Comparison of ENCODE assay signal across 8 cellular contexts in genomic region chr1:26692211-26692792, GRCh38. TPM values are rescaled to one million over a fixed set of nuclear protein-coding genes. Genes with fewer than 3 reads are reported as not detected.
DNase-seq lines count a peak whose midpoint lies in the region; ATAC-seq, FAIRE-seq and TF ChIP-seq lines count a peak whose summit lies in the region.

No MANE protein-coding gene starts in this region.

- H3K27ac ChIP-seq in DND-41 (ENCODE audit: low read length), result peak overlapping the region; percentile 98
- H3K27ac ChIP-seq in keratinocyte (ENCODE audit: control insufficient read depth, insufficient read depth, low read length), result peak overlapping the region; percentile 94

- H3K4me2 ChIP-seq in DND-41 (ENCODE audit: insufficient read depth, low read length), result peak overlapping the region; percentile 73
- peak overlapping the region; percentile 99 for H3K4me2 ChIP-seq in keratinocyte (ENCODE audit: control insufficient read depth, extremely low read depth, insufficient read depth, low read depth, low read length)

- H3K9ac ChIP-seq in DND-41 (ENCODE audit: low read depth, low read length) (peak overlapping the region; percentile 89), keratinocyte (ENCODE audit: control insufficient read depth, extremely low read depth, insufficient read depth, low read length) (peak overlapping the region; percentile 87)

- dilution Hi-C loops in keratinocyte (cut with MboI; ENCODE audit: extremely low pct_ligation_motif_present, low sequenced_read_pairs), result no loop called here

- H3K4me3 ChIP-seq in DND-41 (ENCODE audit: low read depth in 1 of 2, low read length in 2 of 2) (peak overlapping the region; percentile 46 to 81), keratinocyte (ENCODE audit: control insufficient read depth in 2 of 3, extremely low read depth in 1 of 3, insufficient read depth in 2 of 3, low read depth in 1 of 3, low read length in 3 of 3) (peak overlapping the region; percentile 47 to 87 (median 78))

- ATAC-seq in DND-41 (ENCODE audit: insufficient read depth, low read depth) (peak; percentile 52), HG02678 (IDR thresholded peaks at IDR 0.05; ENCODE audit: unreplicated experiment) (peak; percentile 29), HG02840 (IDR thresholded peaks at IDR 0.05; ENCODE audit: low FRiP score, unreplicated experiment) (no peak)

- H2AFZ ChIP-seq in DND-41 (ENCODE audit: low read depth, low read length) (peak overlapping the region; percentile 66), keratinocyte (ENCODE audit: control insufficient read depth, low read length) (peak overlapping the region; percentile 91)

- no peaks in the 10 kb centered on the region for H3K27me3 Mint-ChIP-seq in chondrocyte (ENCODE audit: low read depth)

- no peaks in the 10 kb centered on the region for H4K20me1 ChIP-seq in DND-41 (ENCODE audit: insufficient read depth, low read length)
- H4K20me1 ChIP-seq in keratinocyte (ENCODE audit: control insufficient read depth, extremely low read depth, insufficient read depth, low read length), result no peaks in the 10 kb centered on the region

- H3K9me1 ChIP-seq in keratinocyte (ENCODE audit: control insufficient read depth, extremely low read depth, insufficient read depth, low read length), result no peaks in the 10 kb centered on the region

- peak; percentile 42 for TF ChIP-seq CTCF in DND-41 (IDR thresholded peaks at IDR 0.05; ENCODE audit: borderline replicate concordance, extremely low read depth, low read length, poor library complexity, severe bottlenecking)
- TF ChIP-seq CTCF in chondrocyte (IDR thresholded peaks at IDR 0.05), result peak; percentile 59
- peak; percentile 8 to 43 (median 22) for TF ChIP-seq CTCF in keratinocyte (optimal IDR thresholded peaks at IDR 0.05 in 1 of 3, IDR thresholded peaks at IDR 0.05 in 1 of 3, conservative IDR thresholded peaks at IDR 0.05 in 1 of 3; ENCODE audit: extremely low read depth in 1 of 3, insufficient read depth in 2 of 3, low read length in 3 of 3)

- H3K79me2 ChIP-seq in DND-41 (ENCODE audit: insufficient read depth, low read length), result peaks cover 34% of the 10 kb centered on the region
- peaks cover 9% of the 10 kb centered on the region for H3K79me2 ChIP-seq in keratinocyte (ENCODE audit: control insufficient read depth, insufficient read depth, low read length)

- DNase-seq in DND-41, result peak; percentile 92
- DNase-seq in NCI-H446 (lab: John Stamatoyannopoulos, UW), result peak; percentile 95 to 99
- peak; percentile 70 for DNase-seq in activated CD4-positive, alpha-beta T cell treated with anti-CD3 and anti-CD28 coated beads for 1 hour
- no peak for DNase-seq in chondrocyte (ENCODE audit: low spot score)
- peak; percentile 55 for DNase-seq in keratinocyte (ENCODE audit: low read depth, low spot score)
- peak; percentile 62 for DNase-seq in stimulated activated CD4-positive, alpha-beta T cell treated with anti-CD3 and anti-CD28 coated beads, Interleukin-12 subunit alpha, Interleukin-12 subunit beta, amount 100 ng/mL, for 4 hours

- H3K36me3 Mint-ChIP-seq in chondrocyte (ENCODE audit: low read depth), result no peaks in the 10 kb centered on the region

- H3K27ac Mint-ChIP-seq in chondrocyte (ENCODE audit: unreplicated experiment), result peak overlapping the region; percentile 98

- peaks cover 42% of the 10 kb centered on the region for H3K4me1 Mint-ChIP-seq in chondrocyte (ENCODE audit: low read depth)

- H3K4me1 ChIP-seq in DND-41 (ENCODE audit: insufficient read depth, low read length), result peaks cover 26% of the 10 kb centered on the region
- peaks cover 32% of the 10 kb centered on the region for H3K4me1 ChIP-seq in keratinocyte (ENCODE audit: control insufficient read depth, extremely low read depth, insufficient read depth, low read length)

- FAIRE-seq in keratinocyte (lab: Jason Lieb, UNC), result peak; percentile 84

- no peaks in the 10 kb centered on the region for H3K9me3 Mint-ChIP-seq in chondrocyte (ENCODE audit: low read depth)

- H3K27me3 ChIP-seq in DND-41 (ENCODE audit: insufficient read depth, low read length, poor library complexity), result no peaks in the 10 kb centered on the region
- H3K27me3 ChIP-seq in keratinocyte (ENCODE audit: control insufficient read depth, extremely low read depth, insufficient read depth, low read length), result no peaks in the 10 kb centered on the region

- no peaks in the 10 kb centered on the region for H3K9me3 ChIP-seq in DND-41 (ENCODE audit: insufficient read depth, low read length, severe bottlenecking)
- no peaks in the 10 kb centered on the region for H3K9me3 ChIP-seq in keratinocyte (ENCODE audit: control insufficient read depth, low read depth, low read length)

- peak overlapping the region; percentile 83 for H3K4me3 Mint-ChIP-seq in chondrocyte (ENCODE audit: unreplicated experiment)

- H3K36me3 ChIP-seq in DND-41 (ENCODE audit: insufficient read depth, low read length) (peaks cover 4% of the 10 kb centered on the region; the same call in 1 of the 2 replicates), keratinocyte (ENCODE audit: control insufficient read depth in 2 of 2, extremely low read depth in 1 of 2, insufficient read depth in 2 of 2, low read length in 2 of 2) (no peaks in the 10 kb centered on the region)

RNA-seq across cellular contexts. Expression of gene ARID1A, which starts 3.5 kb away (rescaled TPM):
- 56.1 to 59.5 TPM (median 57.2 TPM) in 3 replicates for total RNA-seq in chondrocyte
- polyA plus RNA-seq in keratinocyte, result 5.9 to 20.6 TPM (median 10.2 TPM) in 3 replicates
- 12.6 TPM for polyA plus RNA-seq in keratinocyte (2011; ENCODE audit: low read depth)
- 12.5 and 15.3 TPM in 2 replicates for polyA plus RNA-seq in keratinocyte (2011; cell fraction: cytosol; rRNA removed)
- 70.1 and 73.8 TPM in 2 replicates for polyA plus RNA-seq in keratinocyte (2011; cell fraction: nucleus; rRNA removed)
- polyA plus RNA-seq in keratinocyte (2012; ENCODE audit: low replicate concordance), result 20.3 and 29.5 TPM in 2 replicates
- 15.6 to 74.1 TPM (median 41.4 TPM) in 3 replicates for polyA minus RNA-seq in keratinocyte
- polyA minus RNA-seq in keratinocyte (2011; cell fraction: cytosol; rRNA and poly(A)+ RNA removed), result 20.3 TPM
- 47.3 and 69.0 TPM in 2 replicates for polyA minus RNA-seq in keratinocyte (2011; cell fraction: nucleus; rRNA and poly(A)+ RNA removed)
